8 cellular contexts compared by ENCODE assay signal in the genomic region with DNA sequence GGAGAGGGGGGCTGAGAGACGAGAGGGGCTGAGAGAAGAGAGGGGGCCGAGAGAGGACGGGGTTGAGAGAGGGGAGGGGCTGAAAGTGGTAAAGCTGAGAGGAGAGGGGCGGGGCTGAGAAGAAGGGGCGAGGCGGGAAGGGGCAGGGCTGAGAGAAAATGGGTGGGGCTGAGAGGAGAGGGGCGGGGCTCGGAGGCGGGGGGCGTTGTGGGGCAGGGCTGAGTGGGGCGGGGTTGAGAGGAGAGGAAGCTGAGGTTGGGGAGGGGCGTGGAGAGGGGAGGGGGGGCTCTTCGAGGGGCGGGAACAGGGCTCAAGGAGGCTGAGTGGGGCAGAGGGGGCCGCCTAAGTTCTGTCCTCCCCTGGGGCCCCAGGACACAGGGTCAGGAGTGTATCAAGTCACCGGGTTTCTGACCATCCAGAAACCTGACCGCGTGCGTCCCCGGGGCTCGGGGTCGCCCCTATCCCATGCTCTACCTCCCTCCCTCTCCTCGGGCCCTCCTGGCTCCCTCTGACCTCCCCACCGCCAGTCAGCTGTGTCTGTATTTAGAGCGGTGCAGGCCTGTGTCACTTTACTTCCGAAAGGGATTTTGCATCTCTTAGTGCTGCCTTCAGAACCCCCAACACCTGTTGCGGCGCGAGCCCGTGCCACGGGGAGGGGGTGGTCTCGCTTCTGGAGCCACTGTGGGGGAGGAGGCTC. TPM values are rescaled to one million over a fixed set of nuclear protein-coding genes. Genes with fewer than 3 reads are reported as not detected.
DNase-seq lines count a peak whose midpoint lies in the region; ATAC-seq and TF ChIP-seq lines count a peak whose summit lies in the region.

No MANE protein-coding gene starts in this region.

- no peaks in the 10 kb centered on the region for H3K9me3 Mint-ChIP-seq in IgD-negative memory B cell
- H3K9me3 Mint-ChIP-seq in T-helper 2 cell treated with Interferon-gamma antibody and Interleukin-4, amounts not matched to agents 5 μg/mL and 100 μg/mL, for 36 hours = no peaks in the 10 kb centered on the region
- no peaks in the 10 kb centered on the region for H3K9me3 Mint-ChIP-seq in central memory CD8-positive, alpha-beta T cell
- no peaks in the 10 kb centered on the region for H3K9me3 Mint-ChIP-seq in natural killer cell treated with Interleukin-12 subunit alpha and Interleukin-12 subunit beta and Interleukin-15 and Interleukin-18, amount 100 ng/mL, for 72 hours

- no peak overlapping the region for H3K4me3 ChIP-seq in tibial artery

- H3K27me3 Mint-ChIP-seq in IgD-negative memory B cell = peaks cover 32% of the 10 kb centered on the region
- peaks cover 33% of the 10 kb centered on the region for H3K27me3 Mint-ChIP-seq in T-helper 2 cell treated with Interferon-gamma antibody and Interleukin-4, amounts not matched to agents 5 μg/mL and 100 μg/mL, for 36 hours (ENCODE audit: low read depth)
- H3K27me3 Mint-ChIP-seq in central memory CD8-positive, alpha-beta T cell = peaks cover 19% of the 10 kb centered on the region
- H3K27me3 Mint-ChIP-seq in natural killer cell treated with Interleukin-12 subunit alpha and Interleukin-12 subunit beta and Interleukin-15 and Interleukin-18, amount 100 ng/mL, for 72 hours = peaks cover 0 to 9% of the 10 kb centered on the region in 2 donors

- no peak overlapping the region for H3K27ac ChIP-seq in tibial artery

- H3K27ac Mint-ChIP-seq in IgD-negative memory B cell = no peak overlapping the region
- H3K27ac Mint-ChIP-seq in T-helper 2 cell treated with Interferon-gamma antibody and Interleukin-4, amounts not matched to agents 5 μg/mL and 100 μg/mL, for 36 hours = no peak overlapping the region
- H3K27ac Mint-ChIP-seq in central memory CD8-positive, alpha-beta T cell (ENCODE audit: low read depth) = no peak overlapping the region
- no peak overlapping the region for H3K27ac Mint-ChIP-seq in natural killer cell treated with Interleukin-12 subunit alpha and Interleukin-12 subunit beta and Interleukin-15 and Interleukin-18, amount 100 ng/mL, for 72 hours

- no peaks in the 10 kb centered on the region for H3K9me3 ChIP-seq in tibial artery

- peaks cover 0 to 87% of the 10 kb centered on the region in 2 donors for H3K27me3 ChIP-seq in tibial artery

- peaks cover 3% of the 10 kb centered on the region for H3K36me3 Mint-ChIP-seq in IgD-negative memory B cell
- no peaks in the 10 kb centered on the region for H3K36me3 Mint-ChIP-seq in T-helper 2 cell treated with Interferon-gamma antibody and Interleukin-4, amounts not matched to agents 5 μg/mL and 100 μg/mL, for 36 hours (ENCODE audit: low read depth)
- no peaks in the 10 kb centered on the region for H3K36me3 Mint-ChIP-seq in central memory CD8-positive, alpha-beta T cell (ENCODE audit: insufficient read depth)
- no peaks in the 10 kb centered on the region for H3K36me3 Mint-ChIP-seq in natural killer cell treated with Interleukin-12 subunit alpha and Interleukin-12 subunit beta and Interleukin-15 and Interleukin-18, amount 100 ng/mL, for 72 hours

- peaks cover 0 to 6% (median 5%) of the 10 kb centered on the region in 3 donors for H3K4me1 Mint-ChIP-seq in IgD-negative memory B cell
- H3K4me1 Mint-ChIP-seq in T-helper 2 cell treated with Interferon-gamma antibody and Interleukin-4, amounts not matched to agents 5 μg/mL and 100 μg/mL, for 36 hours (ENCODE audit: low read depth) = peaks cover 2% of the 10 kb centered on the region
- peaks cover 6% of the 10 kb centered on the region for H3K4me1 Mint-ChIP-seq in central memory CD8-positive, alpha-beta T cell
- peaks cover 8 to 10% of the 10 kb centered on the region in 2 donors for H3K4me1 Mint-ChIP-seq in natural killer cell treated with Interleukin-12 subunit alpha and Interleukin-12 subunit beta and Interleukin-15 and Interleukin-18, amount 100 ng/mL, for 72 hours (ENCODE audit: low read depth in 2 of 2)

- peaks cover 0 to 11% (median 0%) of the 10 kb centered on the region in 4 donors for H3K4me1 ChIP-seq in tibial artery

- peak overlapping the region in 3 of 4 donors; percentile 26 to 84 (median 46) for H3K4me3 Mint-ChIP-seq in IgD-negative memory B cell
- H3K4me3 Mint-ChIP-seq in T-helper 2 cell treated with Interferon-gamma antibody and Interleukin-4, amounts not matched to agents 5 μg/mL and 100 μg/mL, for 36 hours = peak overlapping the region; percentile 40
- H3K4me3 Mint-ChIP-seq in central memory CD8-positive, alpha-beta T cell = peak overlapping the region; percentile 26
- H3K4me3 Mint-ChIP-seq in natural killer cell treated with Interleukin-12 subunit alpha and Interleukin-12 subunit beta and Interleukin-15 and Interleukin-18, amount 100 ng/mL, for 72 hours = no peak overlapping the region

- peak; percentile 58 for ATAC-seq in central memory CD8-positive, alpha-beta T cell (replicated peaks; ENCODE audit: extremely low read depth, poor library complexity, severe bottlenecking)
- ATAC-seq in natural killer cell treated with Interleukin-12 subunit alpha and Interleukin-12 subunit beta and Interleukin-15 and Interleukin-18, amount 100 ng/mL, for 72 hours = peak; percentile 57 to 77
- ATAC-seq in GM18517 (IDR thresholded peaks at IDR 0.05; ENCODE audit: unreplicated experiment) = no peak

- DNase-seq in CMK (ENCODE audit: low read depth) (peak; percentile 47), tibial artery (no peak), hippocampal formation (lab: John Stamatoyannopoulos, UW) (no peak)
- DNase-seq in T-helper 2 cell treated with Interferon-gamma antibody and Interleukin-4, amounts not matched to agents 5 μg/mL and 100 μg/mL, for 36 hours (ENCODE audit: low spot score) = peak; percentile 5
- DNase-seq in central memory CD8-positive, alpha-beta T cell (ENCODE audit: low spot score in 2 of 2) = no peak
- no peak for DNase-seq in natural killer cell treated with Interleukin-12 subunit alpha and Interleukin-12 subunit beta and Interleukin-15 and Interleukin-18, amount 100 ng/mL, for 72 hours (ENCODE audit: low spot score)

- no peaks in the 10 kb centered on the region for H3K36me3 ChIP-seq in tibial artery

- no peak for TF ChIP-seq CTCF in tibial artery (IDR thresholded peaks at IDR 0.05)

- intact Hi-C loops in tibial artery (cut with DNase I; ENCODE audit: low total_unique reads) = no loop called here

RNA-seq across cellular contexts. Expression of gene SEMA6B, which starts 38.6 kb away (rescaled TPM):
- polyA plus RNA-seq in IgD-negative memory B cell = not detected
- under 1 TPM in 1 of 2 donors, not detected in 1; 0.14 TPM for total RNA-seq in natural killer cell treated with Interleukin-12 subunit alpha and Interleukin-12 subunit beta and Interleukin-15 and Interleukin-18, amount 100 ng/mL, for 72 hours

RNA-seq across cellular contexts. Expression of gene TNFAIP8L1, which starts 41.2 kb away (rescaled TPM):
- 18.4 TPM for polyA plus RNA-seq in IgD-negative memory B cell
- total RNA-seq in natural killer cell treated with Interleukin-12 subunit alpha and Interleukin-12 subunit beta and Interleukin-15 and Interleukin-18, amount 100 ng/mL, for 72 hours = 10 to 100 TPM in 1 of 2 donors, 1 to 10 TPM in 1; 8.3 to 10.3 TPM

RNA-seq across cellular contexts. Expression of gene LRG1, which starts 58.3 kb away (rescaled TPM):
- 0.81 TPM for polyA plus RNA-seq in IgD-negative memory B cell
- total RNA-seq in natural killer cell treated with Interleukin-12 subunit alpha and Interleukin-12 subunit beta and Interleukin-15 and Interleukin-18, amount 100 ng/mL, for 72 hours = under 1 TPM in 1 of 2 donors, not detected in 1; 0.36 TPM

Comparison
In these comparisons a context has a peak if more than half of its experiments do, and no peak if none do; other contexts are left out.
1. DNase-seq: peak in CMK (single experiment) and T-helper 2 cell treated with Interferon-gamma antibody and Interleukin-4, amounts not matched to agents 5 μg/mL and 100 μg/mL, for 36 hours (single experiment); none in central memory CD8-positive, alpha-beta T cell (0 of 2), natural killer cell treated with Interleukin-12 subunit alpha and Interleukin-12 subunit beta and Interleukin-15 and Interleukin-18, amount 100 ng/mL, for 72 hours (single experiment), tibial artery (0 of 2) and hippocampal formation (0 of 2).